In genomic region chr5:133842846-133843725, GRCh38 we compare ENCODE assay signal across 25 cellular contexts.
DNase-seq lines count a peak whose midpoint lies in the region; TF ChIP-seq lines count a peak whose summit lies in the region.
"Had no signal": no experiment of that assay in that cellular context is flagged by ENCODE, and none has a peak within 500 bp of the region (broad histone marks: within the 10 kb centered on the region; RNA-seq: fewer than 3 reads in every experiment).

No MANE protein-coding gene starts in this region.

- DNase-seq in activated effector memory CD4-positive, alpha-beta T cell treated with anti-CD3 and anti-CD28 coated beads, Interleukin-2, amount 50 U/mL, for 16 hours = peak; percentile 43
- DNase-seq in activated effector memory CD4-positive, alpha-beta T cell treated with Interleukin-2 at 50 U/mL for 16 hours = no peak
- peak; percentile 53 for DNase-seq in SW480 (ENCODE audit: low spot score)
- peak; percentile 60 for DNase-seq in left kidney (ENCODE audit: low read depth, low spot score)
- peak; percentile 40 to 64 for DNase-seq in suprapubic skin (ENCODE audit: low spot score in 2 of 2)
- DNase-seq in GF-D8 (lab: John Stamatoyannopoulos, UW) = no peak
- DNase-seq in activated naive CD4-positive, alpha-beta T cell (lab: John Stamatoyannopoulos, UW) = no peak
- no peak for DNase-seq in dedifferentiated amniotic fluid mesenchymal stem cell (ENCODE audit: extremely low spot score)
- DNase-seq: activated CD4-positive, alpha-beta T cell treated with anti-CD3 and anti-CD28 coated beads, Interleukin-2, amount 50 U/mL, for 48 hours; activated CD8-positive, alpha-beta memory T cell treated with anti-CD3 and anti-CD28 coated beads, Interleukin-2, amount 50 U/mL, for 4 hours; central memory CD4-positive, alpha-beta T cell; COR-L47; dermis blood vessel endothelial cell; DMS53; H7; IMR-90; naive thymus-derived CD8-positive, alpha-beta T cell; NCI-H1105; NCI-H1930; NCI-H446; SIG-M5; T-cell had no signal

- TF ChIP-seq EP300 in suprapubic skin (IDR thresholded peaks at IDR 0.05) = no peak

- H3K27me3 ChIP-seq in suprapubic skin = no peaks in the 10 kb centered on the region
- H3K27me3 ChIP-seq: ascending aorta, right atrium auricular region had no signal

- H3K4me3 ChIP-seq in suprapubic skin = no peak overlapping the region
- H3K4me3 ChIP-seq: ascending aorta, esophagus muscularis mucosa, right atrium auricular region had no signal

- H3K36me3 ChIP-seq in suprapubic skin = no peaks in the 10 kb centered on the region
- H3K36me3 ChIP-seq: ascending aorta, esophagus muscularis mucosa, right atrium auricular region had no signal

- H3K9me3 ChIP-seq in suprapubic skin = no peaks in the 10 kb centered on the region
- H3K9me3 ChIP-seq: ascending aorta, esophagus muscularis mucosa, right atrium auricular region had no signal

- WGBS in suprapubic skin = 79% methylated on average over 11 of the region's 11 CpGs

- peaks cover 26% of the 10 kb centered on the region for H3K4me1 ChIP-seq in suprapubic skin
- H3K4me1 ChIP-seq: ascending aorta, esophagus muscularis mucosa, right atrium auricular region had no signal

- no peak overlapping the region for H3K27ac ChIP-seq in suprapubic skin
- H3K27ac ChIP-seq: ascending aorta, esophagus muscularis mucosa, right atrium auricular region had no signal

- no peak for TF ChIP-seq POLR2A in suprapubic skin (IDR thresholded peaks at IDR 0.05)

- TF ChIP-seq CTCF in suprapubic skin (IDR thresholded peaks at IDR 0.05) = no peak

Comparison
In these comparisons a context has a peak if more than half of its experiments do, and no peak if none do; other contexts are left out.
1. DNase-seq: peak in activated effector memory CD4-positive, alpha-beta T cell treated with anti-CD3 and anti-CD28 coated beads, Interleukin-2, amount 50 U/mL, for 16 hours (single experiment), SW480 (single experiment), left kidney (single experiment) and suprapubic skin (2 of 2); none in activated effector memory CD4-positive, alpha-beta T cell treated with Interleukin-2 at 50 U/mL for 16 hours (single experiment), GF-D8 (single experiment), activated naive CD4-positive, alpha-beta T cell (0 of 4) and dedifferentiated amniotic fluid mesenchymal stem cell (single experiment).